In genomic region chr16:73048292-73049050, GRCh38 we compare ENCODE assay signal across 8 cellular contexts. TPM values are rescaled to one million over a fixed set of nuclear protein-coding genes. Genes with fewer than 3 reads are reported as not detected.
DNase-seq lines count a peak whose midpoint lies in the region; ATAC-seq, FAIRE-seq and TF ChIP-seq lines count a peak whose summit lies in the region.

No MANE protein-coding gene starts in this region.

- no peaks in the 10 kb centered on the region for H3K36me3 ChIP-seq in endothelial cell of umbilical vein (ENCODE audit: control insufficient read depth in 2 of 2, extremely low read depth in 1 of 2, insufficient read depth in 2 of 2, low read length in 2 of 2)

- no peaks in the 10 kb centered on the region for H3K36me3 Mint-ChIP-seq in activated T-cell treated with anti-CD3 and anti-CD28 coated beads, Interleukin-2, amount 50 U/mL, for 4 hours (ENCODE audit: insufficient read depth)
- no peaks in the 10 kb centered on the region for H3K36me3 Mint-ChIP-seq in naive B cell

- TSS peak; percentile 60 for BruUV-seq in endothelial cell of umbilical vein (replicated peaks; lab: Mats Ljungman, UMichigan)

- FAIRE-seq in endothelial cell of umbilical vein (lab: Jason Lieb, UNC) = peak; percentile 4

- no peaks in the 10 kb centered on the region for H3K9me1 ChIP-seq in endothelial cell of umbilical vein (replicated peaks; ENCODE audit: control insufficient read depth, extremely low read depth, insufficient read depth, low read length)

- peaks cover 27% of the 10 kb centered on the region for H3K27me3 Mint-ChIP-seq in activated T-cell treated with anti-CD3 and anti-CD28 coated beads, Interleukin-2, amount 50 U/mL, for 4 hours (ENCODE audit: low read depth)
- peaks cover 0 to 4% (median 0%) of the 10 kb centered on the region in 3 donors for H3K27me3 Mint-ChIP-seq in naive B cell

- peak overlapping the region; percentile 86 for H3K9ac ChIP-seq in endothelial cell of umbilical vein (replicated peaks; ENCODE audit: extremely low read depth, insufficient read depth, low read length)

- peaks cover 81% of the 10 kb centered on the region for H3K79me2 ChIP-seq in endothelial cell of umbilical vein (ENCODE audit: control insufficient read depth, insufficient read depth, low read length)

- H3K27ac Mint-ChIP-seq in naive B cell = peak overlapping the region in 4 of 6 donors; percentile 8 to 85 (median 41)

- H3K27ac ChIP-seq in endothelial cell of umbilical vein (ENCODE audit: insufficient read depth, low read depth, low read length) = peak overlapping the region; percentile 54

- H3K4me3 ChIP-seq in NB4 (ENCODE audit: low read depth, low read length) = peak overlapping the region; percentile 25
- H3K4me3 ChIP-seq in endothelial cell of umbilical vein (replicated peaks in 1 of 3; ENCODE audit: insufficient read depth in 1 of 3, low read depth in 1 of 3, low read length in 3 of 3) = peak overlapping the region; percentile 30 to 74 (median 57)

- no peaks in the 10 kb centered on the region for H4K20me1 ChIP-seq in endothelial cell of umbilical vein (replicated peaks; ENCODE audit: control insufficient read depth, extremely low read depth, insufficient read depth, low read length)

- peak overlapping the region; percentile 64 for H3K4me2 ChIP-seq in endothelial cell of umbilical vein (ENCODE audit: insufficient read depth, low read length)

- ATAC-seq in activated T-cell treated with anti-CD3 and anti-CD28 coated beads, Interleukin-2, amount 50 U/mL, for 4 hours = peak; percentile 38 to 61
- no peak for ATAC-seq in naive B cell (ENCODE audit: low read depth in 2 of 2)
- no peak for ATAC-seq in GM18867 (IDR thresholded peaks at IDR 0.05; ENCODE audit: unreplicated experiment)
- ATAC-seq in HG02798 (IDR thresholded peaks at IDR 0.05; ENCODE audit: poor library complexity, unreplicated experiment) = no peak

- CTCF ChIA-PET in endothelial cell of umbilical vein (lab: Charles Lee) = interaction anchor here (0.9 to 4.8 kb wide), 3 partner anchors 11 to 216 kb away, joined by 3 to 22 read pairs (median 4); no protein-coding TSS in a partner anchor

- no peaks in the 10 kb centered on the region for H3K27me3 ChIP-seq in endothelial cell of umbilical vein (ENCODE audit: control insufficient read depth in 2 of 2, insufficient read depth in 2 of 2, low read length in 2 of 2)

- TF ChIP-seq POLR2A in NB4 (IDR thresholded peaks at IDR 0.05; ENCODE audit: extremely low read depth, insufficient read length) = no peak
- no peak for TF ChIP-seq POLR2A in endothelial cell of umbilical vein (IDR thresholded peaks at IDR 0.05; ENCODE audit: low read depth, low read length)

- H3K4me1 Mint-ChIP-seq in activated T-cell treated with anti-CD3 and anti-CD28 coated beads, Interleukin-2, amount 50 U/mL, for 4 hours (ENCODE audit: low read depth) = peaks cover 2% of the 10 kb centered on the region
- H3K4me1 Mint-ChIP-seq in naive B cell = peaks cover 9 to 16% (median 15%) of the 10 kb centered on the region in 3 donors

- dilution Hi-C loops in endothelial cell of umbilical vein (cut with MboI; ENCODE audit: extremely low pct_ligation_motif_present, low sequenced_read_pairs) = no loop called here

- H2AFZ ChIP-seq in endothelial cell of umbilical vein (ENCODE audit: low read depth, low read length) = peak overlapping the region; percentile 66

- in situ Hi-C loops in GM13977 (cut with MboI; ENCODE audit: low pct_unique_long_range_greater_than_20kb, low sequenced_read_pairs, unreplicated experiment) = no loop called here

- peaks cover 33% of the 10 kb centered on the region for H3K4me1 ChIP-seq in endothelial cell of umbilical vein (ENCODE audit: control insufficient read depth, extremely low read depth, insufficient read depth, low read length)

- H3K4me3 Mint-ChIP-seq in activated T-cell treated with anti-CD3 and anti-CD28 coated beads, Interleukin-2, amount 50 U/mL, for 4 hours = peak overlapping the region; percentile 12
- peak overlapping the region; percentile 61 to 88 (median 74) for H3K4me3 Mint-ChIP-seq in naive B cell

- intact Hi-C loops in endothelial cell of umbilical vein (cut with micrococcal nuclease) = loop anchor here (1.0 kb wide), 2 partner anchors 23 to 546 kb away; no protein-coding TSS in a partner anchor

- POLR2A ChIA-PET in endothelial cell of umbilical vein (lab: Charles Lee) = no interaction called here

- no peaks in the 10 kb centered on the region for H3K9me3 ChIP-seq in endothelial cell of umbilical vein (replicated peaks; ENCODE audit: control insufficient read depth, insufficient read depth, low read length)

- H3K9me3 Mint-ChIP-seq in activated T-cell treated with anti-CD3 and anti-CD28 coated beads, Interleukin-2, amount 50 U/mL, for 4 hours = no peaks in the 10 kb centered on the region
- H3K9me3 Mint-ChIP-seq in naive B cell = peaks cover 0 to 2% (median 0%) of the 10 kb centered on the region in 7 donors

- TF ChIP-seq CTCF in NB4 (IDR thresholded peaks at IDR 0.05; ENCODE audit: low read depth, low read length) (no peak), endothelial cell of umbilical vein (IDR thresholded peaks at IDR 0.05; ENCODE audit: extremely low read depth in 1 of 2, insufficient read depth in 1 of 2, low read depth in 1 of 2, low read length in 2 of 2) (no peak), GM13977 (IDR thresholded peaks at IDR 0.05; ENCODE audit: extremely low read depth, insufficient read depth, missing control alignments) (no peak)

- no peak for DNase-seq in activated T-cell treated with anti-CD3 and anti-CD28 coated beads, Interleukin-2, amount 50 U/mL, for 4 hours
- DNase-seq in activated T-cell treated with anti-CD3 and anti-CD28 coated beads, Interleukin-2, amount 50 U/mL, for 1 hour = no peak
- DNase-seq in NB4 (ENCODE audit: low read depth) (no peak), endothelial cell of umbilical vein (ENCODE audit: low read depth, low spot score) (peak; percentile 30), naive B cell (no peak), GM13977 (ENCODE audit: low spot score) (no peak)

TF ChIP-seq in endothelial cell of umbilical vein, 7 proteins besides CTCF, POLR2A, EP300 and RAD21:
- TF ChIP-seq JUN (IDR thresholded peaks at IDR 0.05; ENCODE audit: borderline replicate concordance, insufficient read depth, insufficient read length, low read depth) = no peak
- TF ChIP-seq MYC (IDR thresholded peaks at IDR 0.05; ENCODE audit: low read depth, low read length) = no peak
- TF ChIP-seq GATA2 (IDR thresholded peaks at IDR 0.05; ENCODE audit: insufficient read depth, insufficient read length, low read depth, low read length) = no peak
- TF ChIP-seq POLR2AphosphoS5 (IDR thresholded peaks at IDR 0.05; ENCODE audit: insufficient read depth, low read depth, low read length) = no peak

RNA-seq across cellular contexts. Expression of gene ZFHX3, which starts 0.5 kb away (rescaled TPM):
- 1 to 10 TPM in 1 of 3 donors, under 1 TPM in 2; 0.29 to 2.5 (median 0.86) TPM for total RNA-seq in activated T-cell treated with anti-CD3 and anti-CD28 coated beads, Interleukin-2, amount 50 U/mL, for 4 hours
- 17.7 and 18.8 TPM in 2 replicates for total RNA-seq in endothelial cell of umbilical vein
- 3.0 and 3.7 TPM in 2 replicates for polyA plus RNA-seq in endothelial cell of umbilical vein
- 4.4 and 4.7 TPM in 2 replicates for polyA plus RNA-seq in endothelial cell of umbilical vein (2011; cell fraction: cytosol; rRNA removed)
- 10.3 and 10.5 TPM in 2 replicates for polyA plus RNA-seq in endothelial cell of umbilical vein (2011; cell fraction: nucleus; rRNA removed)
- polyA plus RNA-seq in endothelial cell of umbilical vein (2012) = 7.6 and 7.8 TPM in 2 replicates
- 14.8 and 14.9 TPM in 2 replicates for polyA minus RNA-seq in endothelial cell of umbilical vein
- 11.3 TPM for polyA minus RNA-seq in endothelial cell of umbilical vein (2011; cell fraction: cytosol; rRNA and poly(A)+ RNA removed)
- polyA minus RNA-seq in endothelial cell of umbilical vein (2011; cell fraction: nucleus; rRNA and poly(A)+ RNA removed) = 24.3 and 25.1 TPM in 2 replicates
- polyA plus RNA-seq in naive B cell (ENCODE audit: low read depth in 6 of 6) = under 1 TPM in 5 of 6 donors, not detected in 1; 0.08 to 0.61 (median 0.24) TPM

Comparison
In these comparisons a context has a peak if more than half of its experiments do, and no peak if none do; other contexts are left out.
1. ATAC-seq: peak in activated T-cell treated with anti-CD3 and anti-CD28 coated beads, Interleukin-2, amount 50 U/mL, for 4 hours (2 of 2); none in naive B cell (0 of 2), GM18867 (single experiment) and HG02798 (single experiment).